In the genomic region with DNA sequence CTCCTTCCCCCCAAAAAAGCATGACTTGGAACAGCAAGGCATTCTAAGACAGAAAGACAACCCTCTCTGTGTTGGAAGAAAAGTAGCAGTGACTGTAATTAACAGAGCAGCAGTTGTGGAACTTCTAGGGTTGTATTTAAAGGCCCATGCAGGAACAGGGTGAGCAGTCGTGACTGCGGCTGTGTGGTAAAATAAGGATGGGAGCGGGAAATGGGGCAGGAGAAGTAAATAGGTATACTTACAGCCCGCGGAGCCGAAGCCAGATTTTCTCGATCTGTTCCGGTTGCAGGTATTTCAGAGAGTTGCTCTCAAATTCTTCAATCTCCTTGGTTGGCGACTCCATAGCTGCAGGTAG, we compare ENCODE assay signal across 1 cellular context.
TF ChIP-seq lines count a peak whose summit lies in the region.

No MANE protein-coding gene starts in this region.

TF ChIP-seq in HepG2, 621 proteins besides CTCF, POLR2A, EP300 and RAD21 (continued from another document):
- TF ChIP-seq, protein P1, sequence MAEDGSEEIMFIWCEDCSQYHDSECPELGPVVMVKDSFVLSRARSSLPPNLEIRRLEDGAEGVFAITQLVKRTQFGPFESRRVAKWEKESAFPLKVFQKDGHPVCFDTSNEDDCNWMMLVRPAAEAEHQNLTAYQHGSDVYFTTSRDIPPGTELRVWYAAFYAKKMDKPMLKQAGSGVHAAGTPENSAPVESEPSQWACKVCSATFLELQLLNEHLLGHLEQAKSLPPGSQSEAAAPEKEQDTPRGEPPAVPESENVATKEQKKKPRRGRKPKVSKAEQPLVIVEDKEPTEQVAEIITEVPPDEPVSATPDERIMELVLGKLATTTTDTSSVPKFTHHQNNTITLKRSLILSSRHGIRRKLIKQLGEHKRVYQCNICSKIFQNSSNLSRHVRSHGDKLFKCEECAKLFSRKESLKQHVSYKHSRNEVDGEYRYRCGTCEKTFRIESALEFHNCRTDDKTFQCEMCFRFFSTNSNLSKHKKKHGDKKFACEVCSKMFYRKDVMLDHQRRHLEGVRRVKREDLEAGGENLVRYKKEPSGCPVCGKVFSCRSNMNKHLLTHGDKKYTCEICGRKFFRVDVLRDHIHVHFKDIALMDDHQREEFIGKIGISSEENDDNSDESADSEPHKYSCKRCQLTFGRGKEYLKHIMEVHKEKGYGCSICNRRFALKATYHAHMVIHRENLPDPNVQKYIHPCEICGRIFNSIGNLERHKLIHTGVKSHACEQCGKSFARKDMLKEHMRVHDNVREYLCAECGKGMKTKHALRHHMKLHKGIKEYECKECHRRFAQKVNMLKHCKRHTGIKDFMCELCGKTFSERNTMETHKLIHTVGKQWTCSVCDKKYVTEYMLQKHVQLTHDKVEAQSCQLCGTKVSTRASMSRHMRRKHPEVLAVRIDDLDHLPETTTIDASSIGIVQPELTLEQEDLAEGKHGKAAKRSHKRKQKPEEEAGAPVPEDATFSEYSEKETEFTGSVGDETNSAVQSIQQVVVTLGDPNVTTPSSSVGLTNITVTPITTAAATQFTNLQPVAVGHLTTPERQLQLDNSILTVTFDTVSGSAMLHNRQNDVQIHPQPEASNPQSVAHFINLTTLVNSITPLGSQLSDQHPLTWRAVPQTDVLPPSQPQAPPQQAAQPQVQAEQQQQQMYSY (CRISPR knock-in tag; IDR thresholded peaks at IDR 0.05), result no peak
- TF ChIP-seq ZNF225 (CRISPR knock-in tag; IDR thresholded peaks at IDR 0.05) (no peak), EZH2 (conservative IDR thresholded peaks at IDR 0.05; ENCODE audit: low read depth, low read length) (no peak), RBM39 (IDR thresholded peaks at IDR 0.05; ENCODE audit: low read depth, low read length, poor library complexity, severe bottlenecking) (no peak), ZNF839 (CRISPR knock-in tag; IDR thresholded peaks at IDR 0.05; ENCODE audit: borderline replicate concordance) (no peak)
